ENCODE assay signal across 1 cellular context in the genomic region with DNA sequence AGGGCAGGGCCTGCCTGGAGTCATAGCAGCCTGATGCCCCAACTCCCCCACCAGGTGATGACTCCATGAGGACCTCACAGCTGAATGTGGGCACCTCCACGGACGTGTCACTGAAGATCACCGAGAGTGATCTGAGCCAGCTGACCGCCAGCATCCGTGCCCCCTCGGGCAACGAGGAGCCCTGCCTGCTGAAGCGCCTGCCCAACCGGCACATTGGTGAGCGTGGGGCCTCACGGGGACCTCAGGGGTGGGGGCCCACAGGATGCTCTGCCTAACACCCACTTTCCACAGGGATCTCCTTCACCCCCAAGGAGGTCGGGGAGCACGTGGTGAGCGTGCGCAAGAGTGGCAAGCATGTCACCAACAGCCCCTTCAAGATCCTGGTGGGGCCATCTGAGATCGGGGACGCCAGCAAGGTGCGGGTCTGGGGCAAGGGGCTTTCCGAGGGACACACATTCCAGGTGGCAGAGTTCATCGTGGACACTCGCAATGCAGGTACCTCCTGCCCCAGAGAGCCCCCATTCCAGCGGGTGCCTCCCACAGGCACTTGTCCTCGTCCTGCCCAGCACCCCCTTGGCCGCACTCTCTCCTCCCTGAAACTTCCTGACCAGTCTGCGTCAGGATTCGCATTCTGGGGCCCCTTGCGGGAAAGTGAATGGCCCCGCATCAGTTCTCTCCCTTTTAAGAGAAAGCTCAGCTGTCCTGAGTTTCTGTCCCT.
TF ChIP-seq lines count a peak whose summit lies in the region.

No MANE protein-coding gene starts in this region.

TF ChIP-seq in K562, 482 proteins besides CTCF, POLR2A, EP300 and RAD21:
- TF ChIP-seq NFE2 (IDR thresholded peaks at IDR 0.05; ENCODE audit: low read depth): no peak
- peak; percentile 67 for TF ChIP-seq POLR2G (IDR thresholded peaks at IDR 0.05; ENCODE audit: low read depth, low read length)
- peak; percentile 55 for TF ChIP-seq RBFOX2 (IDR thresholded peaks at IDR 0.05; ENCODE audit: low read depth, low read length)
- TF ChIP-seq POLR2H (tag; IDR thresholded peaks at IDR 0.05; ENCODE audit: low read depth): no peak
- no peak for TF ChIP-seq ZNF324 (CRISPR knock-in tag; IDR thresholded peaks at IDR 0.05)
- TF ChIP-seq NR2F6 (CRISPR knock-in tag; IDR thresholded peaks at IDR 0.05): no peak
- TF ChIP-seq NFIX (CRISPR knock-in tag; IDR thresholded peaks at IDR 0.05; ENCODE audit: low read depth): no peak
- TF ChIP-seq TFAP4 (CRISPR knock-in tag; IDR thresholded peaks at IDR 0.05; ENCODE audit: borderline replicate concordance): 0 out of 2 replicates have a peak, but pooled peaks have one; percentile 21
- TF ChIP-seq HMGN3 (IDR thresholded peaks at IDR 0.05; ENCODE audit: borderline replicate concordance, extremely low read depth, insufficient read length, low read depth, low read length): peak; percentile 40
- no peak for TF ChIP-seq ZNF282 (CRISPR knock-in tag; IDR thresholded peaks at IDR 0.05)
- TF ChIP-seq BRF1 (IDR thresholded peaks at IDR 0.05; ENCODE audit: borderline replicate concordance, extremely low read depth, insufficient read length): no peak
- TF ChIP-seq SREBF1 (IDR thresholded peaks at IDR 0.05; ENCODE audit: borderline replicate concordance, low read depth, low read length): no peak
- no peak for TF ChIP-seq MBD1 (CRISPR knock-in tag; IDR thresholded peaks at IDR 0.05)
- no peak for TF ChIP-seq SAFB2 (IDR thresholded peaks at IDR 0.05; ENCODE audit: borderline replicate concordance, low read depth, low read length, severe bottlenecking)
- TF ChIP-seq E2F4 (CRISPR knock-in tag; IDR thresholded peaks at IDR 0.05; ENCODE audit: low read depth): no peak
- TF ChIP-seq, protein P1, sequence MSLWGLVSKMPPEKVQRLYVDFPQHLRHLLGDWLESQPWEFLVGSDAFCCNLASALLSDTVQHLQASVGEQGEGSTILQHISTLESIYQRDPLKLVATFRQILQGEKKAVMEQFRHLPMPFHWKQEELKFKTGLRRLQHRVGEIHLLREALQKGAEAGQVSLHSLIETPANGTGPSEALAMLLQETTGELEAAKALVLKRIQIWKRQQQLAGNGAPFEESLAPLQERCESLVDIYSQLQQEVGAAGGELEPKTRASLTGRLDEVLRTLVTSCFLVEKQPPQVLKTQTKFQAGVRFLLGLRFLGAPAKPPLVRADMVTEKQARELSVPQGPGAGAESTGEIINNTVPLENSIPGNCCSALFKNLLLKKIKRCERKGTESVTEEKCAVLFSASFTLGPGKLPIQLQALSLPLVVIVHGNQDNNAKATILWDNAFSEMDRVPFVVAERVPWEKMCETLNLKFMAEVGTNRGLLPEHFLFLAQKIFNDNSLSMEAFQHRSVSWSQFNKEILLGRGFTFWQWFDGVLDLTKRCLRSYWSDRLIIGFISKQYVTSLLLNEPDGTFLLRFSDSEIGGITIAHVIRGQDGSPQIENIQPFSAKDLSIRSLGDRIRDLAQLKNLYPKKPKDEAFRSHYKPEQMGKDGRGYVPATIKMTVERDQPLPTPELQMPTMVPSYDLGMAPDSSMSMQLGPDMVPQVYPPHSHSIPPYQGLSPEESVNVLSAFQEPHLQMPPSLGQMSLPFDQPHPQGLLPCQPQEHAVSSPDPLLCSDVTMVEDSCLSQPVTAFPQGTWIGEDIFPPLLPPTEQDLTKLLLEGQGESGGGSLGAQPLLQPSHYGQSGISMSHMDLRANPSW (CRISPR knock-in tag; IDR thresholded peaks at IDR 0.05): no peak
- no peak for TF ChIP-seq ERF (CRISPR knock-in tag; IDR thresholded peaks at IDR 0.05)
- TF ChIP-seq, protein P2, sequence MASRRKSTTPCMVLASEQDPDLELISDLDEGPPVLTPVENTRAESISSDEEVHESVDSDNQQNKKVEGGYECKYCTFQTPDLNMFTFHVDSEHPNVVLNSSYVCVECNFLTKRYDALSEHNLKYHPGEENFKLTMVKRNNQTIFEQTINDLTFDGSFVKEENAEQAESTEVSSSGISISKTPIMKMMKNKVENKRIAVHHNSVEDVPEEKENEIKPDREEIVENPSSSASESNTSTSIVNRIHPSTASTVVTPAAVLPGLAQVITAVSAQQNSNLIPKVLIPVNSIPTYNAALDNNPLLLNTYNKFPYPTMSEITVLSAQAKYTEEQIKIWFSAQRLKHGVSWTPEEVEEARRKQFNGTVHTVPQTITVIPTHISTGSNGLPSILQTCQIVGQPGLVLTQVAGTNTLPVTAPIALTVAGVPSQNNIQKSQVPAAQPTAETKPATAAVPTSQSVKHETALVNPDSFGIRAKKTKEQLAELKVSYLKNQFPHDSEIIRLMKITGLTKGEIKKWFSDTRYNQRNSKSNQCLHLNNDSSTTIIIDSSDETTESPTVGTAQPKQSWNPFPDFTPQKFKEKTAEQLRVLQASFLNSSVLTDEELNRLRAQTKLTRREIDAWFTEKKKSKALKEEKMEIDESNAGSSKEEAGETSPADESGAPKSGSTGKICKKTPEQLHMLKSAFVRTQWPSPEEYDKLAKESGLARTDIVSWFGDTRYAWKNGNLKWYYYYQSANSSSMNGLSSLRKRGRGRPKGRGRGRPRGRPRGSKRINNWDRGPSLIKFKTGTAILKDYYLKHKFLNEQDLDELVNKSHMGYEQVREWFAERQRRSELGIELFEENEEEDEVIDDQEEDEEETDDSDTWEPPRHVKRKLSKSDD (conservative IDR thresholded peaks at IDR 0.05; ENCODE audit: low read length): no peak
- no peak for TF ChIP-seq NCOA6 (IDR thresholded peaks at IDR 0.05)
- TF ChIP-seq SPI1 (IDR thresholded peaks at IDR 0.05; ENCODE audit: borderline replicate concordance, low read depth, low read length): no peak
- no peak for TF ChIP-seq FUS (optimal IDR thresholded peaks at IDR 0.05; ENCODE audit: low read depth, low read length)
- no peak for TF ChIP-seq ZNF644 (tag; IDR thresholded peaks at IDR 0.05; ENCODE audit: low read depth)
- no peak for TF ChIP-seq SMAD3 (CRISPR knock-in tag; conservative IDR thresholded peaks at IDR 0.05)
- TF ChIP-seq ZMIZ1 (IDR thresholded peaks at IDR 0.05; ENCODE audit: low read depth in 2 of 2, low read length in 2 of 2): no peak
- no peak for TF ChIP-seq ILK (tag; IDR thresholded peaks at IDR 0.05; ENCODE audit: borderline replicate concordance, low read depth)
- TF ChIP-seq ETS1 (conservative IDR thresholded peaks at IDR 0.05; ENCODE audit: control insufficient read depth, low read depth, low read length): no peak
- TF ChIP-seq MCM2 (IDR thresholded peaks at IDR 0.05; ENCODE audit: low read depth): no peak
- no peak for TF ChIP-seq MIER1 (IDR thresholded peaks at IDR 0.05; ENCODE audit: low read depth)
- TF ChIP-seq HCFC1 (IDR thresholded peaks at IDR 0.05; ENCODE audit: low read depth, low read length): no peak
- no peak for TF ChIP-seq ZNF134 (CRISPR knock-in tag; conservative IDR thresholded peaks at IDR 0.05)
- no peak for TF ChIP-seq ZFPM2 (CRISPR knock-in tag; IDR thresholded peaks at IDR 0.05)
- TF ChIP-seq NFATC3 (IDR thresholded peaks at IDR 0.05): no peak
